1 cellular context compared by ENCODE assay signal in the genomic region with DNA sequence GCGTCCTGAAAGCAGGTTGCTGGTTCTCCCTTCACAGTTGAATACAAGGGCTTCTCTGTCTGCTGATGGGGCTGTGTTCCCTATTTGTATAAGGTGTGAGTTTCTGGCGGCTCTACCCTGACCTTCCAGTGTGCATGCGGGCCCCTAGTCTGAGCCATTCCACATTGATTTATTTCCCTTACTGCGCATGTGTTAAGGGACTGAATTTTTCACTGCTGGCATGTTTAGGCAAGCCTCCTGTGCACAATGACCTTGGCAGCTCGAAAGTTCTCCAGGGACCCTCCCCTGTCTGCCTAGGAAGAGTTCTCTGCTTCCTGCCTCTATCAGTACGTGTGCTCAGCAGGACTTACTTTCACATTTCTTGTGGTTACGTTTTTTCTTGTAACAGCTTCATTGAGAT.
A peak's percentile ranks its signal among the peaks of the same experiment; 100 is the strongest.
TF ChIP-seq lines count a peak whose summit lies in the region.

No MANE protein-coding gene starts in this region.

TF ChIP-seq in HepG2, 621 proteins besides CTCF, POLR2A, EP300 and RAD21 (continued from another document and continues in another):
- TF ChIP-seq ZBTB37 (CRISPR knock-in tag; IDR thresholded peaks at IDR 0.05) (no peak), ZNF567 (CRISPR knock-in tag; IDR thresholded peaks at IDR 0.05; ENCODE audit: borderline replicate concordance) (no peak), ZMAT3 (CRISPR knock-in tag; conservative IDR thresholded peaks at IDR 0.05) (no peak), ZNF18 (CRISPR knock-in tag; IDR thresholded peaks at IDR 0.05; ENCODE audit: insufficient replicate concordance) (peak; percentile 72), ZNF687 (CRISPR knock-in tag; IDR thresholded peaks at IDR 0.05) (peak; percentile 10; the same call in 1 of the 2 replicates), MAX (IDR thresholded peaks at IDR 0.05) (peak; percentile 41; the same call in 1 of the 2 replicates), HOXD1 (CRISPR knock-in tag; IDR thresholded peaks at IDR 0.05) (no peak), NCOA5 (CRISPR knock-in tag; IDR thresholded peaks at IDR 0.05) (no peak), SNAPC2 (CRISPR knock-in tag; IDR thresholded peaks at IDR 0.05) (no peak), ELF4 (CRISPR knock-in tag; IDR thresholded peaks at IDR 0.05; ENCODE audit: borderline replicate concordance) (no peak), ZNF282 (IDR thresholded peaks at IDR 0.05; ENCODE audit: partially characterized antibody) (no peak), ZKSCAN8 (CRISPR knock-in tag; IDR thresholded peaks at IDR 0.05; ENCODE audit: borderline replicate concordance) (no peak), TAF1 (CRISPR knock-in tag; IDR thresholded peaks at IDR 0.05) (no peak), GLI4 (CRISPR knock-in tag; IDR thresholded peaks at IDR 0.05; ENCODE audit: borderline replicate concordance) (no peak), ZNF713 (CRISPR knock-in tag; IDR thresholded peaks at IDR 0.05) (no peak), ZNF44 (CRISPR knock-in tag; IDR thresholded peaks at IDR 0.05) (no peak), ZFX (CRISPR knock-in tag; IDR thresholded peaks at IDR 0.05; ENCODE audit: low read depth) (no peak), KLF9 (CRISPR knock-in tag; IDR thresholded peaks at IDR 0.05; ENCODE audit: low read depth) (no peak), SNAI1 (CRISPR knock-in tag; IDR thresholded peaks at IDR 0.05; ENCODE audit: borderline replicate concordance) (no peak), TBX3 (IDR thresholded peaks at IDR 0.05; ENCODE audit: borderline replicate concordance) (no peak; the same call in 1 of the 2 replicates), MYC (CRISPR knock-in tag; IDR thresholded peaks at IDR 0.05; ENCODE audit: borderline replicate concordance) (0 out of 2 replicates have a peak, but pooled peaks have one; percentile 31), NFE2L1 (CRISPR knock-in tag; IDR thresholded peaks at IDR 0.05; ENCODE audit: borderline replicate concordance) (no peak), POLR2G (IDR thresholded peaks at IDR 0.05; ENCODE audit: low read depth, low read length) (no peak), SALL2 (CRISPR knock-in tag; IDR thresholded peaks at IDR 0.05) (no peak), SMC3 (IDR thresholded peaks at IDR 0.05; ENCODE audit: low read length) (no peak), ZNF207 (IDR thresholded peaks at IDR 0.05; ENCODE audit: borderline replicate concordance) (no peak), BCLAF1 (IDR thresholded peaks at IDR 0.05) (no peak), ZSCAN22 (CRISPR knock-in tag; IDR thresholded peaks at IDR 0.05) (no peak), TOE1 (CRISPR knock-in tag; IDR thresholded peaks at IDR 0.05) (no peak), CREB1 (IDR thresholded peaks at IDR 0.05) (no peak), CREB1 (CRISPR knock-in tag; IDR thresholded peaks at IDR 0.05) (peak; percentile 23; the same call in 1 of the 2 replicates), FUBP1 (CRISPR knock-in tag; IDR thresholded peaks at IDR 0.05; ENCODE audit: borderline replicate concordance) (no peak), STAG1 (CRISPR knock-in tag; IDR thresholded peaks at IDR 0.05) (no peak)
- TF ChIP-seq, protein P1, sequence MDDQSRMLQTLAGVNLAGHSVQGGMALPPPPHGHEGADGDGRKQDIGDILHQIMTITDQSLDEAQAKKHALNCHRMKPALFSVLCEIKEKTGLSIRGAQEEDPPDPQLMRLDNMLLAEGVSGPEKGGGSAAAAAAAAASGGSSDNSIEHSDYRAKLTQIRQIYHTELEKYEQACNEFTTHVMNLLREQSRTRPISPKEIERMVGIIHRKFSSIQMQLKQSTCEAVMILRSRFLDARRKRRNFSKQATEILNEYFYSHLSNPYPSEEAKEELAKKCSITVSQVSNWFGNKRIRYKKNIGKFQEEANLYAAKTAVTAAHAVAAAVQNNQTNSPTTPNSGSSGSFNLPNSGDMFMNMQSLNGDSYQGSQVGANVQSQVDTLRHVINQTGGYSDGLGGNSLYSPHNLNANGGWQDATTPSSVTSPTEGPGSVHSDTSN (CRISPR knock-in tag; IDR thresholded peaks at IDR 0.05; ENCODE audit: borderline replicate concordance), result no peak
- TF ChIP-seq, protein P2, sequence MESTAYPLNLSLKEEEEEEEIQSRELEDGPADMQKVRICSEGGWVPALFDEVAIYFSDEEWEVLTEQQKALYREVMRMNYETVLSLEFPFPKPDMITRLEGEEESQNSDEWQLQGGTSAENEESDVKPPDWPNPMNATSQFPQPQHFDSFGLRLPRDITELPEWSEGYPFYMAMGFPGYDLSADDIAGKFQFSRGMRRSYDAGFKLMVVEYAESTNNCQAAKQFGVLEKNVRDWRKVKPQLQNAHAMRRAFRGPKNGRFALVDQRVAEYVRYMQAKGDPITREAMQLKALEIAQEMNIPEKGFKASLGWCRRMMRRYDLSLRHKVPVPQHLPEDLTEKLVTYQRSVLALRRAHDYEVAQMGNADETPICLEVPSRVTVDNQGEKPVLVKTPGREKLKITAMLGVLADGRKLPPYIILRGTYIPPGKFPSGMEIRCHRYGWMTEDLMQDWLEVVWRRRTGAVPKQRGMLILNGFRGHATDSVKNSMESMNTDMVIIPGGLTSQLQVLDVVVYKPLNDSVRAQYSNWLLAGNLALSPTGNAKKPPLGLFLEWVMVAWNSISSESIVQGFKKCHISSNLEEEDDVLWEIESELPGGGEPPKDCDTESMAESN (CRISPR knock-in tag; conservative IDR thresholded peaks at IDR 0.05), result no peak
- TF ChIP-seq, protein P3, sequence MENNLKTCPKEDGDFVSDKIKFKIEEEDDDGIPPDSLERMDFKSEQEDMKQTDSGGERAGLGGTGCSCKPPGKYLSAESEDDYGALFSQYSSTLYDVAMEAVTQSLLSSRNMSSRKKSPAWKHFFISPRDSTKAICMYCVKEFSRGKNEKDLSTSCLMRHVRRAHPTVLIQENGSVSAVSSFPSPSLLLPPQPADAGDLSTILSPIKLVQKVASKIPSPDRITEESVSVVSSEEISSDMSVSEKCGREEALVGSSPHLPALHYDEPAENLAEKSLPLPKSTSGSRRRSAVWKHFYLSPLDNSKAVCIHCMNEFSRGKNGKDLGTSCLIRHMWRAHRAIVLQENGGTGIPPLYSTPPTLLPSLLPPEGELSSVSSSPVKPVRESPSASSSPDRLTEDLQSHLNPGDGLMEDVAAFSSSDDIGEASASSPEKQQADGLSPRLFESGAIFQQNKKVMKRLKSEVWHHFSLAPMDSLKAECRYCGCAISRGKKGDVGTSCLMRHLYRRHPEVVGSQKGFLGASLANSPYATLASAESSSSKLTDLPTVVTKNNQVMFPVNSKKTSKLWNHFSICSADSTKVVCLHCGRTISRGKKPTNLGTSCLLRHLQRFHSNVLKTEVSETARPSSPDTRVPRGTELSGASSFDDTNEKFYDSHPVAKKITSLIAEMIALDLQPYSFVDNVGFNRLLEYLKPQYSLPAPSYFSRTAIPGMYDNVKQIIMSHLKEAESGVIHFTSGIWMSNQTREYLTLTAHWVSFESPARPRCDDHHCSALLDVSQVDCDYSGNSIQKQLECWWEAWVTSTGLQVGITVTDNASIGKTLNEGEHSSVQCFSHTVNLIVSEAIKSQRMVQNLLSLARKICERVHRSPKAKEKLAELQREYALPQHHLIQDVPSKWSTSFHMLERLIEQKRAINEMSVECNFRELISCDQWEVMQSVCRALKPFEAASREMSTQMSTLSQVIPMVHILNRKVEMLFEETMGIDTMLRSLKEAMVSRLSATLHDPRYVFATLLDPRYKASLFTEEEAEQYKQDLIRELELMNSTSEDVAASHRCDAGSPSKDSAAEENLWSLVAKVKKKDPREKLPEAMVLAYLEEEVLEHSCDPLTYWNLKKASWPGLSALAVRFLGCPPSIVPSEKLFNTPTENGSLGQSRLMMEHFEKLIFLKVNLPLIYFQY (CRISPR knock-in tag; IDR thresholded peaks at IDR 0.05; ENCODE audit: borderline replicate concordance), result no peak
- TF ChIP-seq, protein P4, sequence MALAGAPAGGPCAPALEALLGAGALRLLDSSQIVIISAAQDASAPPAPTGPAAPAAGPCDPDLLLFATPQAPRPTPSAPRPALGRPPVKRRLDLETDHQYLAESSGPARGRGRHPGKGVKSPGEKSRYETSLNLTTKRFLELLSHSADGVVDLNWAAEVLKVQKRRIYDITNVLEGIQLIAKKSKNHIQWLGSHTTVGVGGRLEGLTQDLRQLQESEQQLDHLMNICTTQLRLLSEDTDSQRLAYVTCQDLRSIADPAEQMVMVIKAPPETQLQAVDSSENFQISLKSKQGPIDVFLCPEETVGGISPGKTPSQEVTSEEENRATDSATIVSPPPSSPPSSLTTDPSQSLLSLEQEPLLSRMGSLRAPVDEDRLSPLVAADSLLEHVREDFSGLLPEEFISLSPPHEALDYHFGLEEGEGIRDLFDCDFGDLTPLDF (CRISPR knock-in tag; IDR thresholded peaks at IDR 0.05), result no peak
